In genomic region chr2:14634223-14634884, GRCh38 we compare ENCODE assay signal across 9 cellular contexts. TPM values are rescaled to one million over a fixed set of nuclear protein-coding genes. Genes with fewer than 3 reads are reported as not detected.
DNase-seq lines count a peak whose midpoint lies in the region; ATAC-seq and TF ChIP-seq lines count a peak whose summit lies in the region.
"Had no signal": no experiment of that assay in that cellular context is flagged by ENCODE, and none has a peak within 500 bp of the region (broad histone marks: within the 10 kb centered on the region; RNA-seq: fewer than 3 reads in every experiment).

No MANE protein-coding gene starts in this region.

- H3K36me3 ChIP-seq in BE2C (no peaks in the 10 kb centered on the region), body of pancreas (replicated peaks in 1 of 2; ENCODE audit: insufficient read depth in 1 of 2, low read depth in 2 of 2) (no peaks in the 10 kb centered on the region), iPS DF 6.9 (ENCODE audit: control insufficient read depth, insufficient read depth, low read length) (no peaks in the 10 kb centered on the region)

- WGBS in body of pancreas, 2 donors: 2 to 8% methylated on average over 13 to 67 of the region's 67 CpGs
- no CpG with 5 or more reads among the region's 67 CpGs for WGBS in iPS DF 6.9 (ENCODE audit: insufficient coverage, insufficient read length)

- H3K27ac ChIP-seq in body of pancreas: peak overlapping the region; percentile 84 to 91 (median 89)
- H3K27ac ChIP-seq in iPS DF 6.9 (ENCODE audit: low read length): no peak overlapping the region

- TF ChIP-seq CTCF in BE2C (IDR thresholded peaks at IDR 0.05; ENCODE audit: low read depth, low read length): peak; percentile 72
- TF ChIP-seq CTCF in body of pancreas (IDR thresholded peaks at IDR 0.05): peak; percentile 77 to 92 (median 90)

- peak; percentile 66 for ATAC-seq in GM21367 (IDR thresholded peaks at IDR 0.05; ENCODE audit: unreplicated experiment)
- ATAC-seq in body of pancreas: peak; percentile 77
- ATAC-seq in GM19467 (IDR thresholded peaks at IDR 0.05; ENCODE audit: unreplicated experiment): no peak
- ATAC-seq in GM19351 (IDR thresholded peaks at IDR 0.05; ENCODE audit: unreplicated experiment): no peak
- ATAC-seq: HCT116 had no signal

- H3K4me3 ChIP-seq in BE2C (ENCODE audit: low read depth, low read length) (peak overlapping the region; percentile 65), body of pancreas (peak overlapping the region; percentile 26 to 49), iPS DF 6.9 (ENCODE audit: low read length) (peak overlapping the region; percentile 51; the same call in 1 of the 2 replicates)

- H3K4me1 ChIP-seq in BE2C (no peaks in the 10 kb centered on the region), body of pancreas (peaks cover 45% of the 10 kb centered on the region), iPS DF 6.9 (ENCODE audit: control insufficient read depth, insufficient read depth, low read length) (peaks cover 3% of the 10 kb centered on the region; the same call in 1 of the 2 replicates)

- intact Hi-C loops in body of pancreas (cut with DNase I): no loop called here

- DNase-seq in BE2C: peak; percentile 86
- DNase-seq in NCI-H2081 treated with DMSO at 0.1 percent for 48 hours (lab: John Stamatoyannopoulos, UW): peak; percentile 53
- peak; percentile 93 to 97 (median 93) for DNase-seq in body of pancreas
- no peak for DNase-seq in iPS DF 6.9 (ENCODE audit: low read depth, low spot score)
- DNase-seq in retina: peak; percentile 96

- H3K27me3 ChIP-seq in BE2C: peaks cover 83% of the 10 kb centered on the region
- H3K27me3 ChIP-seq in body of pancreas: no peaks in the 10 kb centered on the region
- H3K27me3 ChIP-seq in iPS DF 6.9 (ENCODE audit: control insufficient read depth, insufficient read depth, low read length): peaks cover 18% of the 10 kb centered on the region

- peak; percentile 65 to 82 (median 79) for TF ChIP-seq POLR2A in body of pancreas (IDR thresholded peaks at IDR 0.05)

- no peaks in the 10 kb centered on the region; the same call in 1 of the 2 replicates for H3K9me3 ChIP-seq in BE2C
- no peaks in the 10 kb centered on the region for H3K9me3 ChIP-seq in body of pancreas
- no peaks in the 10 kb centered on the region for H3K9me3 ChIP-seq in iPS DF 6.9 (ENCODE audit: control insufficient read depth, insufficient read depth, low read length)

RNA-seq across cellular contexts. Expression of gene LRATD1, which starts 1.8 kb away (rescaled TPM):
- polyA plus RNA-seq in BE2C (2012; ENCODE audit: insufficient read depth, insufficient read length, low read depth): 0.19 TPM
- 10 to 100 TPM in 1 of 2 donors, 1 to 10 TPM in 1; 5.7 to 14.5 TPM for total RNA-seq in body of pancreas

Comparison
In these comparisons a context has a peak if more than half of its experiments do, and no peak if none do; other contexts are left out.
1. ATAC-seq: peak in GM21367 (single experiment) and body of pancreas (single experiment); none in GM19467 (single experiment) and GM19351 (single experiment).
2. Peak in every context shown above with its lines, with median percentiles within 50 percentile points of each other: H3K4me3 ChIP-seq.